In the genomic region with DNA sequence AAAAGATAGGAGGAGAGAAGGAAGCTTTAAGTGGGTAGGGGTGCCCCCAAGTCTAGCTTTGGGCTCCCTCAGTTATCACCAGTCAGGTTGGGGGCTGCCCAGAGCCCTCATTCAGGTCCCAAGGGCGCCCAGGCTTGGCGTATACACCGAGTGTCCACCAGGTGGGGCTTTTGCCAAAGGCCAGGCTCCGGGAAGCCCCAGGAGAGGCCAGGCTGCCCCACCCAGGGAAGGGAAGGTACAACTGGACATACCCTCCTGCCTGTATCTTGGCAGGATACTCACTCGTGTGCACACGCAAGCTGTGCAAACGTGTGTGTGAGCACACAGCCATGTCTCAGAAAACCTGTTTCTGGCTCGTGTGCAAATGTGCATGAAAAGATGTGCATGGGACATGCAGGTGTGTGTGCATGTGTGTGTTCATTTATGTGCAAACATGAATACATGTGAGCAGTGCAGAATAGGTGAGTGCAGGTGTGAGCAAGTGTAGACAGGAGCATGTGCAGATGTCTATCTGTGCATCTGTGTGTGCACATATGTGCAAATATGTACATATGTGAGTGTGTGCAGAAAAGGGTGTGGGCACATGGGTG, we compare ENCODE assay signal across 7 cellular contexts. TPM values are rescaled to one million over a fixed set of nuclear protein-coding genes. Genes with fewer than 3 reads are reported as not detected.
DNase-seq lines count a peak whose midpoint lies in the region; ATAC-seq and TF ChIP-seq lines count a peak whose summit lies in the region.

No MANE protein-coding gene starts in this region.

- H3K4me3 ChIP-seq in GM06990 (replicated peaks; ENCODE audit: low read depth, low read length) (no peak overlapping the region), Loucy (ENCODE audit: low read length, poor library complexity, severe bottlenecking) (no peak overlapping the region), WI38 (ENCODE audit: low read depth, low read length) (no peak overlapping the region), cardiac fibroblast (replicated peaks in 1 of 2; ENCODE audit: low read depth in 2 of 2, low read length in 2 of 2) (no peak overlapping the region)

- H3K4me1 Mint-ChIP-seq in stimulated activated memory B cell treated with anti-CD40 and anti-IgM and Interleukin-4, amounts not matched to agents 10 μg/mL and 1 μg/mL and 100 μg/mL, for 72 hours: no peaks in the 10 kb centered on the region

- H3K36me3 ChIP-seq in GM06990 (ENCODE audit: control insufficient read depth, insufficient read depth, low read length) (no peaks in the 10 kb centered on the region), Loucy (ENCODE audit: insufficient read depth, low read length) (no peaks in the 10 kb centered on the region)

- H3K36me3 Mint-ChIP-seq in stimulated activated memory B cell treated with anti-CD40 and anti-IgM and Interleukin-4, amounts not matched to agents 10 μg/mL and 1 μg/mL and 100 μg/mL, for 72 hours: no peaks in the 10 kb centered on the region

- DNase-seq in GM06990 (ENCODE audit: extremely low read depth, insufficient read length): peak; percentile 34
- DNase-seq in cardiac fibroblast (ENCODE audit: low read depth in 2 of 2): peak; percentile 36 to 47
- peak; percentile 54 to 62 for DNase-seq in lung microvascular endothelial cell (ENCODE audit: low read depth in 2 of 2)

- H3K9me2 ChIP-seq in Loucy (replicated peaks; ENCODE audit: low read depth, low read length): no peaks in the 10 kb centered on the region

- no peak overlapping the region for H3K9ac ChIP-seq in Loucy (ENCODE audit: low read depth, low read length, poor library complexity, severe bottlenecking)

- no peaks in the 10 kb centered on the region for H3K9me3 ChIP-seq in Loucy (ENCODE audit: insufficient read depth, low read depth, low read length)

- no peaks in the 10 kb centered on the region for H3K79me2 ChIP-seq in Loucy (ENCODE audit: insufficient read depth, low read length)

- H3K27me3 ChIP-seq in GM06990 (replicated peaks; ENCODE audit: control insufficient read depth, insufficient read depth, low read length) (no peaks in the 10 kb centered on the region; the same call in none of the 2 replicates), Loucy (ENCODE audit: insufficient read depth, low read length, poor library complexity, severe bottlenecking) (no peaks in the 10 kb centered on the region)

- H3K4me3 Mint-ChIP-seq in stimulated activated memory B cell treated with anti-CD40 and anti-IgM and Interleukin-4, amounts not matched to agents 10 μg/mL and 1 μg/mL and 100 μg/mL, for 72 hours: no peak overlapping the region

- H3K9me3 Mint-ChIP-seq in stimulated activated memory B cell treated with anti-CD40 and anti-IgM and Interleukin-4, amounts not matched to agents 10 μg/mL and 1 μg/mL and 100 μg/mL, for 72 hours: no peaks in the 10 kb centered on the region

- no peaks in the 10 kb centered on the region for H3K4me1 ChIP-seq in Loucy (ENCODE audit: insufficient read depth, low read length, poor library complexity, severe bottlenecking)

- H3K4me2 ChIP-seq in Loucy (ENCODE audit: low read depth, low read length, poor library complexity, severe bottlenecking): no peak overlapping the region

- H3K27ac Mint-ChIP-seq in stimulated activated memory B cell treated with anti-CD40 and anti-IgM and Interleukin-4, amounts not matched to agents 10 μg/mL and 1 μg/mL and 100 μg/mL, for 72 hours: no peak overlapping the region

- H3K27me3 Mint-ChIP-seq in stimulated activated memory B cell treated with anti-CD40 and anti-IgM and Interleukin-4, amounts not matched to agents 10 μg/mL and 1 μg/mL and 100 μg/mL, for 72 hours: peaks cover 79% of the 10 kb centered on the region

- peak; percentile 67 for ATAC-seq in stimulated activated memory B cell treated with anti-CD40 and anti-IgM and Interleukin-4, amounts not matched to agents 10 μg/mL and 1 μg/mL and 100 μg/mL, for 72 hours
- no peak for ATAC-seq in HG03571 (IDR thresholded peaks at IDR 0.05; ENCODE audit: unreplicated experiment)

- peak; percentile 88 for TF ChIP-seq CTCF in GM06990 (IDR thresholded peaks at IDR 0.05; ENCODE audit: insufficient read depth, low read length, poor library complexity, severe bottlenecking)
- TF ChIP-seq CTCF in Loucy (conservative IDR thresholded peaks at IDR 0.05; ENCODE audit: low read length): peak; percentile 95
- peak; percentile 59 for TF ChIP-seq CTCF in WI38 (IDR thresholded peaks at IDR 0.05; ENCODE audit: low read depth, low read length)
- TF ChIP-seq CTCF in cardiac fibroblast (IDR thresholded peaks at IDR 0.05; ENCODE audit: low read depth, low read length): peak; percentile 82

- no peak overlapping the region for H2AFZ ChIP-seq in Loucy (ENCODE audit: low read length)

- no peaks in the 10 kb centered on the region for H3F3A ChIP-seq in Loucy (ENCODE audit: low read depth)

- H4K20me1 ChIP-seq in Loucy (ENCODE audit: insufficient read depth, low read length, poor library complexity, severe bottlenecking): no peaks in the 10 kb centered on the region

RNA-seq across cellular contexts. Expression of gene CUX2, which starts 9.7 kb away (rescaled TPM):
- total RNA-seq in lung microvascular endothelial cell: not detected in 2 replicates
